In the genomic region with DNA sequence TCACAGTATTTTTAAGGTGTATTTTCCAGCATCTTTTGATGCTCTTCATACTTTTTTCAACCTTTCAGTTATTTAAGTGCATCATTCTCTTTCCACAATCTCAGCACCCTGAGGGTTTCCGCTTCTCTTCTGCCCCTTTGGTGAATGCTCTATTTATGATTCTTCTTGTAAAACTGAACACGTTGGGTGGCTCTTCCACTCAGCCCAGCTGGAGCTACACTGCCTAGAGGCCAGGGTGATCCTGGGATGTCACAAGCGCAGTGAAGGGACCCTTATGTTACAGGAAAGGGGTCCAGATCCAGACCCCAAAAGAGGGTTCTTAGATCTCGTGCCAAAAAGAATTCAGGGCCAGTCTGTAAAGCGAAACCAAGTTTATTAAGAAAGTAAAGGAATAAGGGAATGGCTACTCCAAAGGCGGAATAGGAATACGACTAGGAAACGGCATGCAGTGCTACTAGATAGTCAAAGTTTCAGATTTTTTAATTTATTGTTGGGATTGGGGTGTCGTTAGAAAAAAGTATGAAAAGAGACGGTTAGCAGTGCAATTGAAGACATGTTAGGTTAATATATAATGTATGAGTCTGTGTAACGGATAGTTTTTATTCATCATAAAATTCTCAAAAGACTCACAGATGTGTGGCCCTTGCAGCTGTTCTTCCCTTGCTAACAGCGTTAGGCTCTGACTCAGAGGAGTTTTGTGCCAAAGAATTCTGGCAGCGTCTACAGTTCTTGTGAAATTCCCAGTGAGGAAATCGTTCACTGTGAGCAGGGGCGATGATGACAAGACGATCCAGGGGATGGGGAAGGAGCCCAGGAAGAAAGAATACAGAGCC, we compare ENCODE assay signal across 9 cellular contexts. TPM values are rescaled to one million over a fixed set of nuclear protein-coding genes. Genes with fewer than 3 reads are reported as not detected.
A peak's percentile ranks its signal among the peaks of the same experiment; 100 is the strongest.
DNase-seq lines count a peak whose midpoint lies in the region; ATAC-seq and TF ChIP-seq lines count a peak whose summit lies in the region.
"Had no signal": no experiment of that assay in that cellular context is flagged by ENCODE, and none has a peak within 500 bp of the region (broad histone marks: within the 10 kb centered on the region; RNA-seq: fewer than 3 reads in every experiment).

No MANE protein-coding gene starts in this region.

- no peak for ATAC-seq in GM19397 (IDR thresholded peaks at IDR 0.05; ENCODE audit: unreplicated experiment)
- ATAC-seq in CD4-positive, alpha-beta T cell (ENCODE audit: poor library complexity), result no peak

- peaks cover 29% of the 10 kb centered on the region for H3K79me2 ChIP-seq in trophoblast cell (ENCODE audit: control insufficient read depth, insufficient read depth, low read length, poor library complexity)

- no peak overlapping the region for H3K23ac ChIP-seq in trophoblast cell (ENCODE audit: low read length)

- H3K27ac ChIP-seq in RWPE1 (peak overlapping the region; percentile 92), trophoblast cell (ENCODE audit: low read depth, low read length) (peak overlapping the region; percentile 99)
- H3K27ac ChIP-seq in CD4-positive, alpha-beta T cell (ENCODE audit: low read depth, low read length), result no peak overlapping the region

- no peaks in the 10 kb centered on the region for H3K36me3 Mint-ChIP-seq in CD4-positive, alpha-beta T cell (ENCODE audit: low read depth)

- H3K27me3 ChIP-seq in trophoblast cell (ENCODE audit: insufficient read depth, low read length), result no peaks in the 10 kb centered on the region
- H3K27me3 ChIP-seq in CD4-positive, alpha-beta T cell (ENCODE audit: control insufficient read depth, insufficient read depth, low read length), result no peaks in the 10 kb centered on the region

- peaks cover 41 to 55% of the 10 kb centered on the region in 2 experiments for H3K36me3 ChIP-seq in trophoblast cell (ENCODE audit: control insufficient read depth in 1 of 2, insufficient read depth in 2 of 2, low read length in 2 of 2)

- H2AK5ac ChIP-seq in trophoblast cell (ENCODE audit: low read length), result no peak overlapping the region

- 100% methylated on average over 2 of the region's 16 CpGs for WGBS in trophoblast cell (ENCODE audit: extremely low coverage, insufficient coverage, insufficient read length)

- H3K4me3 ChIP-seq in fibroblast of pulmonary artery (replicated peaks; ENCODE audit: low read depth, low read length) (peak overlapping the region; percentile 19), trophoblast cell (ENCODE audit: low read depth, low read length) (no peak overlapping the region)

- H3K79me1 ChIP-seq in trophoblast cell (ENCODE audit: low read length), result peaks cover 35% of the 10 kb centered on the region

- CTCF ChIA-PET in RWPE1 (lab: Yijun Ruan, JAX), result no interaction called here
- CTCF ChIA-PET in CD4-positive, alpha-beta T cell (lab: Charles Lee), result no interaction called here

- H3K27me3 Mint-ChIP-seq in CD4-positive, alpha-beta T cell, result no peaks in the 10 kb centered on the region
- H3K27me3 Mint-ChIP-seq: central memory CD8-positive, alpha-beta T cell had no signal

- no peak overlapping the region for H2BK5ac ChIP-seq in trophoblast cell (ENCODE audit: low read depth, low read length, poor library complexity)

- no peak overlapping the region for H2BK12ac ChIP-seq in trophoblast cell (ENCODE audit: low read length)

- H2AFZ ChIP-seq in trophoblast cell (ENCODE audit: insufficient read depth, low read length, poor library complexity), result no peak overlapping the region

- no peaks in the 10 kb centered on the region for H3K9me3 ChIP-seq in trophoblast cell (ENCODE audit: insufficient read depth, low read depth, low read length)
- no peaks in the 10 kb centered on the region for H3K9me3 ChIP-seq in CD4-positive, alpha-beta T cell (ENCODE audit: control insufficient read depth, low read length)

- H3K4me2 ChIP-seq in trophoblast cell (ENCODE audit: low read length), result no peak overlapping the region

- H3K18ac ChIP-seq in trophoblast cell (ENCODE audit: low read length), result no peak overlapping the region

- no peak overlapping the region for H4K8ac ChIP-seq in trophoblast cell (ENCODE audit: low read depth, low read length)

- no peak overlapping the region for H3K14ac ChIP-seq in trophoblast cell (ENCODE audit: low read length)

- no peaks in the 10 kb centered on the region for H3K4me1 Mint-ChIP-seq in CD4-positive, alpha-beta T cell (ENCODE audit: low read depth)
- H3K4me1 Mint-ChIP-seq: central memory CD8-positive, alpha-beta T cell had no signal

- no peak overlapping the region for H3K9ac ChIP-seq in trophoblast cell (ENCODE audit: low read length)

- no peak for TF ChIP-seq CTCF in RWPE1 (conservative IDR thresholded peaks at IDR 0.05; ENCODE audit: low read depth)
- TF ChIP-seq CTCF in fibroblast of pulmonary artery (IDR thresholded peaks at IDR 0.05; ENCODE audit: low read length, missing control alignments), result no peak
- no peak for TF ChIP-seq CTCF in CD4-positive, alpha-beta T cell (IDR thresholded peaks at IDR 0.05)

- intact Hi-C loops in CD4-positive, alpha-beta T cell (cut with DNase I, micrococcal nuclease), result no loop called here

- peak overlapping the region; percentile 10 for H4K91ac ChIP-seq in trophoblast cell (ENCODE audit: low read depth, low read length)

- no peaks in the 10 kb centered on the region for H3K9me3 Mint-ChIP-seq in CD4-positive, alpha-beta T cell
- H3K9me3 Mint-ChIP-seq: central memory CD8-positive, alpha-beta T cell had no signal

- no peak overlapping the region for H3K4me3 Mint-ChIP-seq in CD4-positive, alpha-beta T cell
- H3K4me3 Mint-ChIP-seq: central memory CD8-positive, alpha-beta T cell had no signal

- DNase-seq in DMS 273 (lab: John Stamatoyannopoulos, UW; ENCODE audit: unreplicated experiment) (peak; percentile 83), RWPE1 (ENCODE audit: low spot score) (peak; percentile 90), fibroblast of pulmonary artery (ENCODE audit: low read depth) (peak; percentile 98), trophoblast cell (peak; percentile 94 to 98), NCI-H1092 treated with DMSO at 0.1 percent for 48 hours (lab: John Stamatoyannopoulos, UW) (no peak), OCI-M2 (lab: John Stamatoyannopoulos, UW; ENCODE audit: unreplicated experiment) (no peak)
- DNase-seq in CD4-positive, alpha-beta T cell, result no peak

- H3K4ac ChIP-seq in trophoblast cell (ENCODE audit: low read depth, low read length), result peak overlapping the region; percentile 5

- POLR2A ChIA-PET in RWPE1 (lab: Yijun Ruan, JAX; ENCODE audit: low non-redundant PET), result no interaction called here
- POLR2A ChIA-PET in CD4-positive, alpha-beta T cell (lab: Charles Lee), result interaction anchor here (1.0 kb wide), 1 partner anchor 35 kb away, joined by 5 read pairs; the partner anchor contains the start of gene PKNOX1

- peaks cover 42 to 45% of the 10 kb centered on the region in 2 experiments for H3K4me1 ChIP-seq in trophoblast cell (ENCODE audit: control insufficient read depth in 1 of 2, insufficient read depth in 2 of 2, low read length in 2 of 2)

- H2BK120ac ChIP-seq in trophoblast cell (ENCODE audit: insufficient read depth, low read length, poor library complexity), result peak overlapping the region; percentile 3

- no peak overlapping the region for H3K27ac Mint-ChIP-seq in CD4-positive, alpha-beta T cell

- H4K12ac ChIP-seq in trophoblast cell (ENCODE audit: low read depth, low read length), result no peak overlapping the region

RNA-seq across cellular contexts. Expression of gene ERVH48-1, which starts 14.4 kb away (rescaled TPM):
- polyA plus RNA-seq in trophoblast cell (2013), result 132 and 143 TPM in 2 replicates
- total RNA-seq in CD4-positive, alpha-beta T cell, result 1 to 10 TPM; 1.1 to 1.4 TPM

RNA-seq across cellular contexts. Expression of gene PKNOX1, which starts 34.6 kb away (rescaled TPM):
- 13.4 and 13.7 TPM in 2 replicates for polyA plus RNA-seq in trophoblast cell (2013)
- total RNA-seq in CD4-positive, alpha-beta T cell, result 10 to 100 TPM; 10.3 TPM

RNA-seq across cellular contexts. Expression of gene NDUFV3, which starts 46.7 kb away (rescaled TPM):
- 27.2 and 27.8 TPM in 2 replicates for polyA plus RNA-seq in trophoblast cell (2013)
- total RNA-seq in CD4-positive, alpha-beta T cell, result 10 to 100 TPM; 15.3 to 15.8 TPM

Comparison
In these comparisons a context has a peak if more than half of its experiments do, and no peak if none do; other contexts are left out.
1. DNase-seq: peak in DMS 273 (single experiment), RWPE1 (single experiment), fibroblast of pulmonary artery (single experiment) and trophoblast cell (2 of 2); none in NCI-H1092 treated with DMSO at 0.1 percent for 48 hours (single experiment), CD4-positive, alpha-beta T cell (0 of 10) and OCI-M2 (single experiment).